Comparison of ENCODE assay signal across 10 cellular contexts in the genomic region with DNA sequence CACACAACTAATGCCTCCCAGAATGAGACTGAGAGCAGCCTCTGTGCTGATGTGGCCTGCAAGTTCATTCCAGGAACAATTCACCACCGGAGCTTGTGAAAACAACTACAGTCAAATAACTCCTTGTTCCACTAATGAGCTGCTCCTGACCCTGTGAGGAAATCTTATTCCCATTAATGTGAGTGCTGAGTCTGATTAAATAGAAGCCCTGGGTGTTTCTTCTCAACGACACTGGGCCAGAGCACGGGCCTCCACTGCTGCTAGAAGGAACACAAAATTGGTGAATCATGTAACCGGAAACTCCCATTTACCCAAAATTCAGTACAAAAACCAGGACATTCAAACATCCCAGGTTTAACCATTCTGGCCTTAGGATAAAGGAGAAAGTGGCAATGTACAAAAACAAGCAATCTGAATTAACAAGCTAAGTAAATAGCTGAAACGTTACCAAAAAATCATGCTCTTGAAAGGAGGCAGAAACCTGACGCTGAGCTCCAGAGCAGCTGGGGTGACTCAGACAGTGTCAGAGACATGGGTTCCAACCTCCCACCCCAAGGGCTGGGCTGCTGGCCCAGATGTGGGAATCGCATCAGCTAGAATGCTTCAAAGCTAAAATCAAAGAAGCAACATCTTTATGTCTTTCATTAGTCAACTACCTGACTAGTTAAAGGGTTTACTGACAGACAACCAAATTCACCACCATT. TPM values are rescaled to one million over a fixed set of nuclear protein-coding genes. Genes with fewer than 3 reads are reported as not detected.
DNase-seq lines count a peak whose midpoint lies in the region; ATAC-seq and TF ChIP-seq lines count a peak whose summit lies in the region.
"Had no signal": no experiment of that assay in that cellular context is flagged by ENCODE, and none has a peak within 500 bp of the region (broad histone marks: within the 10 kb centered on the region; RNA-seq: fewer than 3 reads in every experiment).

No MANE protein-coding gene starts in this region.

- H3K27ac Mint-ChIP-seq in activated naive CD4-positive, alpha-beta T cell treated with anti-CD3 and anti-CD28 coated beads for 36 hours, result no peak overlapping the region

- ATAC-seq in GM19324 (IDR thresholded peaks at IDR 0.05; ENCODE audit: low FRiP score, unreplicated experiment), result no peak

- intact Hi-C loops in activated naive CD4-positive, alpha-beta T cell treated with anti-CD3 and anti-CD28 coated beads for 36 hours (cut with micrococcal nuclease), result no loop called here

- peaks cover 33% of the 10 kb centered on the region for H3K36me3 Mint-ChIP-seq in activated naive CD4-positive, alpha-beta T cell treated with anti-CD3 and anti-CD28 coated beads for 36 hours (ENCODE audit: low read depth)

- no peak overlapping the region for H3K4me3 Mint-ChIP-seq in activated naive CD4-positive, alpha-beta T cell treated with anti-CD3 and anti-CD28 coated beads for 36 hours

- CTCF ChIA-PET in activated naive CD4-positive, alpha-beta T cell treated with anti-CD3 and anti-CD28 coated beads for 36 hours (lab: Charles Lee), result interaction anchor here (1.4 to 1.7 kb wide), 3 partner anchors 15 to 255 kb away, joined by 4 to 8 read pairs (median 4); a partner anchor contains a TSS

- peak overlapping the region; percentile 53 for H3K27ac ChIP-seq in VCaP

- DNase-seq in GM03348 (ENCODE audit: low spot score) (peak; percentile 70), fibroblast of villous mesenchyme (ENCODE audit: low read depth) (peak; percentile 69), skeletal muscle cell (ENCODE audit: low read depth) (peak; percentile 59), Ammon's horn (ENCODE audit: low spot score) (no peak)
- no peak for DNase-seq in activated CD8-positive, alpha-beta memory T cell treated with anti-CD3 and anti-CD28 coated beads, Interleukin-2, amount 50 U/mL, for 4 hours
- no peak for DNase-seq in activated naive CD4-positive, alpha-beta T cell treated with anti-CD3 and anti-CD28 coated beads for 36 hours
- DNase-seq: DMS153, NCI-H82 had no signal

- H3K27me3 Mint-ChIP-seq in activated naive CD4-positive, alpha-beta T cell treated with anti-CD3 and anti-CD28 coated beads for 36 hours (ENCODE audit: low read depth), result no peaks in the 10 kb centered on the region

- H3K4me3 ChIP-seq in fibroblast of villous mesenchyme (ENCODE audit: low read depth, low read length), result no peak overlapping the region
- no peak overlapping the region for H3K4me3 ChIP-seq in skeletal muscle cell (ENCODE audit: low read depth, low read length)

- H3K4me1 Mint-ChIP-seq in activated naive CD4-positive, alpha-beta T cell treated with anti-CD3 and anti-CD28 coated beads for 36 hours (ENCODE audit: low read depth), result no peaks in the 10 kb centered on the region

- no peaks in the 10 kb centered on the region for H3K9me3 Mint-ChIP-seq in activated naive CD4-positive, alpha-beta T cell treated with anti-CD3 and anti-CD28 coated beads for 36 hours

- no peak for TF ChIP-seq CTCF in VCaP (conservative IDR thresholded peaks at IDR 0.05)
- no peak for TF ChIP-seq CTCF in fibroblast of villous mesenchyme (IDR thresholded peaks at IDR 0.05; ENCODE audit: insufficient read depth, low read depth, low read length)

RNA-seq across cellular contexts. Expression of a gene that starts 26.7 kb away (rescaled TPM):
- 21.2 and 25.4 TPM in 2 replicates for total RNA-seq in fibroblast of villous mesenchyme
- total RNA-seq in activated naive CD4-positive, alpha-beta T cell treated with anti-CD3 and anti-CD28 coated beads for 36 hours, result 10 to 100 TPM; 40.2 to 41.7 TPM

RNA-seq across cellular contexts. Expression of a gene that starts 59.9 kb away (rescaled TPM):
- total RNA-seq in fibroblast of villous mesenchyme, result under 0.01 TPM in 2 replicates
- under 1 TPM in 1 of 2 experiments, not detected in 1; 0.47 TPM for total RNA-seq in activated naive CD4-positive, alpha-beta T cell treated with anti-CD3 and anti-CD28 coated beads for 36 hours

Comparison
In these comparisons a context has a peak if more than half of its experiments do, and no peak if none do; other contexts are left out.
1. DNase-seq: peak in GM03348 (single experiment), fibroblast of villous mesenchyme (single experiment) and skeletal muscle cell (single experiment); none in activated CD8-positive, alpha-beta memory T cell treated with anti-CD3 and anti-CD28 coated beads, Interleukin-2, amount 50 U/mL, for 4 hours (single experiment), Ammon's horn (single experiment) and activated naive CD4-positive, alpha-beta T cell treated with anti-CD3 and anti-CD28 coated beads for 36 hours (single experiment).